In genomic region chr9:107112707-107113243, GRCh38 we compare ENCODE assay signal across 15 cellular contexts.
A peak's percentile ranks its signal among the peaks of the same experiment; 100 is the strongest.
DNase-seq lines count a peak whose midpoint lies in the region; ATAC-seq and TF ChIP-seq lines count a peak whose summit lies in the region.
"Had no signal": no experiment of that assay in that cellular context is flagged by ENCODE, and none has a peak within 500 bp of the region (broad histone marks: within the 10 kb centered on the region; RNA-seq: fewer than 3 reads in every experiment).

No MANE protein-coding gene starts in this region.

- no peaks in the 10 kb centered on the region; the same call in 1 of the 2 replicates for H3K9me3 ChIP-seq in HAP-1

- no peaks in the 10 kb centered on the region for H3K4me1 Mint-ChIP-seq in stimulated activated effector memory CD8-positive, alpha-beta T cell treated with anti-CD3 and anti-CD28 coated beads, Interleukin-12 subunit alpha, Interleukin-12 subunit beta, amount 100 ng/mL, for 72 hours
- H3K4me1 Mint-ChIP-seq: neural crest cell had no signal

- H3K27ac Mint-ChIP-seq in stimulated activated effector memory CD8-positive, alpha-beta T cell treated with anti-CD3 and anti-CD28 coated beads, Interleukin-12 subunit alpha, Interleukin-12 subunit beta, amount 100 ng/mL, for 72 hours = no peak overlapping the region
- H3K27ac Mint-ChIP-seq: brain had no signal

- no peak for DNase-seq in HAP-1 (ENCODE audit: low spot score in 2 of 2)
- DNase-seq in stimulated activated effector memory CD8-positive, alpha-beta T cell treated with anti-CD3 and anti-CD28 coated beads, Interleukin-12 subunit alpha, Interleukin-12 subunit beta, amount 100 ng/mL, for 72 hours (ENCODE audit: low spot score in 2 of 2) = no peak
- DNase-seq in NCI-H2029 (lab: John Stamatoyannopoulos, UW) = no peak
- DNase-seq in GM13976 (ENCODE audit: low spot score) = no peak
- DNase-seq: activated T-cell treated with anti-CD3 and anti-CD28 coated beads, Interleukin-2, amount 50 U/mL, for 48 hours; glutamatergic neuron; NCI-H1417 treated with DMSO at 0.1 percent for 48 hours; trophoblast cell had no signal

- TF ChIP-seq CTCF in GM13976 (IDR thresholded peaks at IDR 0.05; ENCODE audit: borderline replicate concordance, control extremely low read depth, extremely low read depth, insufficient read depth, missing control alignments) = no peak

- in situ Hi-C loops in HAP-1 (cut with MboI; ENCODE audit: low sequenced_read_pairs) = no loop called here
- in situ Hi-C loops in GM13976 (cut with MboI; ENCODE audit: low sequenced_read_pairs, unreplicated experiment) = no loop called here

- no peaks in the 10 kb centered on the region for H3K27me3 ChIP-seq in HAP-1 (ENCODE audit: low read depth)

- H3K36me3 Mint-ChIP-seq in stimulated activated effector memory CD8-positive, alpha-beta T cell treated with anti-CD3 and anti-CD28 coated beads, Interleukin-12 subunit alpha, Interleukin-12 subunit beta, amount 100 ng/mL, for 72 hours = no peaks in the 10 kb centered on the region
- H3K36me3 Mint-ChIP-seq: brain had no signal

- no peak overlapping the region for H3K4me3 Mint-ChIP-seq in stimulated activated effector memory CD8-positive, alpha-beta T cell treated with anti-CD3 and anti-CD28 coated beads, Interleukin-12 subunit alpha, Interleukin-12 subunit beta, amount 100 ng/mL, for 72 hours
- H3K4me3 Mint-ChIP-seq: brain, neural crest cell had no signal

- peak; percentile 90 for ATAC-seq in GM18502 (IDR thresholded peaks at IDR 0.05; ENCODE audit: poor library complexity, unreplicated experiment)
- ATAC-seq in GM19463 (IDR thresholded peaks at IDR 0.05; ENCODE audit: unreplicated experiment) = peak; percentile 54
- peak; percentile 86 for ATAC-seq in HG02884 (IDR thresholded peaks at IDR 0.05; ENCODE audit: unreplicated experiment)
- ATAC-seq in HG03521 (IDR thresholded peaks at IDR 0.05; ENCODE audit: unreplicated experiment) = peak; percentile 86
- ATAC-seq in stimulated activated effector memory CD8-positive, alpha-beta T cell treated with anti-CD3 and anti-CD28 coated beads, Interleukin-12 subunit alpha, Interleukin-12 subunit beta, amount 100 ng/mL, for 72 hours = no peak

- no peak overlapping the region for H3K4me3 ChIP-seq in HAP-1
- H3K4me3 ChIP-seq: SK-N-MC had no signal

- H3K4me1 ChIP-seq in HAP-1 = no peaks in the 10 kb centered on the region

- H3K9me3 Mint-ChIP-seq in stimulated activated effector memory CD8-positive, alpha-beta T cell treated with anti-CD3 and anti-CD28 coated beads, Interleukin-12 subunit alpha, Interleukin-12 subunit beta, amount 100 ng/mL, for 72 hours = no peaks in the 10 kb centered on the region
- H3K9me3 Mint-ChIP-seq: neural crest cell had no signal

- H3K36me3 ChIP-seq in HAP-1 (replicated peaks) = no peaks in the 10 kb centered on the region
